Comparison of ENCODE assay signal across 8 cellular contexts in the genomic region with DNA sequence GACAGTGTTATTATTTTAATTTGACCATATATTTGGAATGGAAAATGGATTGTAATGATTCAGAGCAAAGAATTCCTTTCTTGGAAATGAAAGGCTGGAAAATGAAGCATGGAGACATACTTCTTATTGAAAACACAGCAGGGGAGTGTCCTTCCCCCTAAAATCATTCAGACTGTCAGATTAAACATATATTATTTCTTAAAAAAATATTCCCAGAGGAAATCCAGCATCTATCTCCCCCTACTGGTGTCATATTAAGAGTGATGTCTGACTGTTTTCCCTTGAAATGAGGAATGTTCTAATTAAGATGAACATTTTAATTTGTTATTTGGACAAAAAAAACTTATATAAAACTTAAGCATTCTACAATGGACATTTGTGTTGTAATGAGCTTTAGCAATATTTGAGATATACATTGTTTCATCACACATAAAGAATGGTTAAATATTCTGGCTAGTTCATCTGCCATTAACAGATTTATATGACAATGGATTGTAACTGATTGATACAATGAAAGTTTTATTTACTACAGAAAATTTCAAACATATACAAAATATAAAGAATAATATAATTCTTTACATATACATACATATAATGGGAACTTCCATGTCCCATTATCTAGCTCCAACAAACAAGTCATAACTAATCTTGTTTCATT.
DNase-seq lines count a peak whose midpoint lies in the region; ATAC-seq and TF ChIP-seq lines count a peak whose summit lies in the region.

No MANE protein-coding gene starts in this region.

- ATAC-seq in activated T-helper 17 cell treated with anti-CD3 and anti-CD28 coated beads, Interleukin-2, amount 50 U/mL, for 72 hours (replicated peaks) = no peak
- no peak for ATAC-seq in stimulated activated naive CD8-positive, alpha-beta T cell treated with anti-CD3 and anti-CD28 coated beads, Interleukin-15, Interleukin-2, amounts not matched to agents 100 U/mL and 50 U/mL, for 24 hours

- H3K4me1 Mint-ChIP-seq in Calu3 (ENCODE audit: low read depth, unreplicated experiment) (peaks cover 19% of the 10 kb centered on the region), neural crest cell (peaks cover 19% of the 10 kb centered on the region)
- peaks cover 8% of the 10 kb centered on the region for H3K4me1 Mint-ChIP-seq in activated T-helper 17 cell treated with anti-CD3 and anti-CD28 coated beads, Interleukin-2, amount 50 U/mL, for 72 hours

- intact Hi-C loops in Calu3 (cut with micrococcal nuclease; ENCODE audit: unreplicated experiment) = loop anchor here (1.0 to 10.0 kb wide), 8 partner anchors 96 to 664 kb away; no protein-coding TSS in a partner anchor

- no peaks in the 10 kb centered on the region for H3K36me3 Mint-ChIP-seq in Calu3 (ENCODE audit: insufficient read depth, unreplicated experiment)
- H3K36me3 Mint-ChIP-seq in neural crest cell (ENCODE audit: low read depth) = peaks cover 21% of the 10 kb centered on the region
- no peaks in the 10 kb centered on the region for H3K36me3 Mint-ChIP-seq in activated T-helper 17 cell treated with anti-CD3 and anti-CD28 coated beads, Interleukin-2, amount 50 U/mL, for 72 hours (ENCODE audit: low read depth)

- CTCF ChIA-PET in Calu3 (lab: Charles Lee) = interaction anchor here (0.6 kb wide), 1 partner anchor 97 kb away, joined by 3 read pairs; no protein-coding TSS in a partner anchor

- H3K27ac Mint-ChIP-seq in Calu3 (ENCODE audit: unreplicated experiment) (no peak overlapping the region), neural crest cell (ENCODE audit: unreplicated experiment) (no peak overlapping the region)
- no peak overlapping the region for H3K27ac Mint-ChIP-seq in activated T-helper 17 cell treated with anti-CD3 and anti-CD28 coated beads, Interleukin-2, amount 50 U/mL, for 72 hours

- BruUV-seq in Calu3 (replicated peaks; lab: Mats Ljungman, UMichigan) = no TSS peak

- H3K4me3 Mint-ChIP-seq in Calu3 (ENCODE audit: low read depth, unreplicated experiment) (no peak overlapping the region), neural crest cell (no peak overlapping the region)
- no peak overlapping the region for H3K4me3 Mint-ChIP-seq in activated T-helper 17 cell treated with anti-CD3 and anti-CD28 coated beads, Interleukin-2, amount 50 U/mL, for 72 hours

- DNase-seq in Calu3 (no peak), LoVo (ENCODE audit: low spot score) (peak; percentile 32), dedifferentiated amniotic fluid mesenchymal stem cell (ENCODE audit: extremely low spot score) (peak; percentile 55), neural crest cell (ENCODE audit: low read depth, low spot score) (no peak)
- no peak for DNase-seq in activated CD4-positive, alpha-beta T cell treated with anti-CD3 and anti-CD28 coated beads for 4 hours
- DNase-seq in stimulated activated naive CD8-positive, alpha-beta T cell treated with anti-CD3 and anti-CD28 coated beads, Interleukin-15, Interleukin-2, amounts not matched to agents 100 U/mL and 50 U/mL, for 24 hours = no peak
- no peak for DNase-seq in activated CD8-positive, alpha-beta memory T cell treated with anti-CD3 and anti-CD28 coated beads for 24 hours

- H3K9me3 Mint-ChIP-seq in Calu3 (ENCODE audit: low read depth, unreplicated experiment) = peaks cover 5% of the 10 kb centered on the region
- peaks cover 22% of the 10 kb centered on the region for H3K9me3 Mint-ChIP-seq in neural crest cell
- peaks cover 6% of the 10 kb centered on the region for H3K9me3 Mint-ChIP-seq in activated T-helper 17 cell treated with anti-CD3 and anti-CD28 coated beads, Interleukin-2, amount 50 U/mL, for 72 hours

- H3K27me3 Mint-ChIP-seq in Calu3 (ENCODE audit: unreplicated experiment) (no peaks in the 10 kb centered on the region), neural crest cell (ENCODE audit: low read depth) (no peaks in the 10 kb centered on the region)
- peaks cover 14% of the 10 kb centered on the region for H3K27me3 Mint-ChIP-seq in activated T-helper 17 cell treated with anti-CD3 and anti-CD28 coated beads, Interleukin-2, amount 50 U/mL, for 72 hours

- TF ChIP-seq CTCF in Calu3 (IDR thresholded peaks at IDR 0.05; ENCODE audit: unreplicated experiment) (peak; percentile 28), neural crest cell (conservative IDR thresholded peaks at IDR 0.05) (peak; percentile 70)

Comparison
In these comparisons a context has a peak if more than half of its experiments do, and no peak if none do; other contexts are left out.
1. DNase-seq: peak in LoVo (single experiment) and dedifferentiated amniotic fluid mesenchymal stem cell (single experiment); none in Calu3 (single experiment), neural crest cell (single experiment), activated CD4-positive, alpha-beta T cell treated with anti-CD3 and anti-CD28 coated beads for 4 hours (0 of 2), stimulated activated naive CD8-positive, alpha-beta T cell treated with anti-CD3 and anti-CD28 coated beads, Interleukin-15, Interleukin-2, amounts not matched to agents 100 U/mL and 50 U/mL, for 24 hours (single experiment) and activated CD8-positive, alpha-beta memory T cell treated with anti-CD3 and anti-CD28 coated beads for 24 hours (single experiment).